ENCODE assay signal across 1 cellular context in the genomic region with DNA sequence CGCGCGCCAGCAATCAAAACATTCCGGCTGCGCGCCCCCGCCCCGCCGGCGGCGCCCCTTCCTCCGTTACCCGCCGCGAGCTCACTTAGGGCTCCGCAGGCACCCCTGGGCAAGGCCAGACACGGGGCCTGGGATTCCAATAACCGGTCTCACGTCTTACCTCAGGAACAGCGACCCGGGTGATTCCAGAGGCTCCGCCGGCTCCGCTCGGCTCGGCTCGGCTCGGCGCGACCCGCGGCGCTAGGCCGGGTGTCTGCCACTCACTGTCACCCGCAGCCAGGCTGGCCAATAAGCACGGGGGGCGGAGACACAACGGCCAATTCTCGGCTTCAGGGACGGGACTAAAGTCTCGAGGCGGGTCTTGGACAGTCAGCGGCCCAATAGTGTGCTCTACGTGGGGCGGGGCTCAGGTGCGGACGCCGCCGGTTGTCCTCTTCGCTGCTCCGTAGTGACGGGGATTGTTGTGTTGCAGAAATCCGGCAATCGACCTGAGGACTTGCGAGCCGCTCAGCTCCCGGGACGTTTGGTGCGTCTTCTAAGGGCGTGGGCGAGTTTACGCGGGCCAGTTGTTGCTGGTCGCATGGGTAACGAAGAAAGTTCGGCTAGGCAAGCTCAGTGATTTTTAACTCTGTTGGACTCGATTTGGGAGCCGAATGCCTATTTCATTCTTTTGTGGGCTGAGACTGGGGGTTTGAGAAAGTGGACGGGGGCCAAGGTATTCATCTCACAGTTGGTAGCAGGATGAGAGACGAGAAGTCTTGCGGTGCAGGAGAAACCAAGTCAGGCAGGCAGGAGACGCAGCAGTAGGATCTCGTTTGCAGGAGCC.
TF ChIP-seq lines count a peak whose summit lies in the region.

A gene with protein sequence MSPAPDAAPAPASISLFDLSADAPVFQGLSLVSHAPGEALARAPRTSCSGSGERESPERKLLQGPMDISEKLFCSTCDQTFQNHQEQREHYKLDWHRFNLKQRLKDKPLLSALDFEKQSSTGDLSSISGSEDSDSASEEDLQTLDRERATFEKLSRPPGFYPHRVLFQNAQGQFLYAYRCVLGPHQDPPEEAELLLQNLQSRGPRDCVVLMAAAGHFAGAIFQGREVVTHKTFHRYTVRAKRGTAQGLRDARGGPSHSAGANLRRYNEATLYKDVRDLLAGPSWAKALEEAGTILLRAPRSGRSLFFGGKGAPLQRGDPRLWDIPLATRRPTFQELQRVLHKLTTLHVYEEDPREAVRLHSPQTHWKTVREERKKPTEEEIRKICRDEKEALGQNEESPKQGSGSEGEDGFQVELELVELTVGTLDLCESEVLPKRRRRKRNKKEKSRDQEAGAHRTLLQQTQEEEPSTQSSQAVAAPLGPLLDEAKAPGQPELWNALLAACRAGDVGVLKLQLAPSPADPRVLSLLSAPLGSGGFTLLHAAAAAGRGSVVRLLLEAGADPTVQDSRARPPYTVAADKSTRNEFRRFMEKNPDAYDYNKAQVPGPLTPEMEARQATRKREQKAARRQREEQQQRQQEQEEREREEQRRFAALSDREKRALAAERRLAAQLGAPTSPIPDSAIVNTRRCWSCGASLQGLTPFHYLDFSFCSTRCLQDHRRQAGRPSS (plus strand): TSS at position 432 of the 826 bp plus-strand sequence. CDS start 452 bp downstream, outside the sequence.
TSS of gene ATG9A (minus strand) at position 262 of the 826 bp plus-strand sequence. CDS start 1,612 bp downstream, outside the sequence.

TF ChIP-seq in H1, 55 proteins besides CTCF, POLR2A, EP300 and RAD21 (continues in another document):
- TF ChIP-seq SIRT6 (IDR thresholded peaks at IDR 0.05; ENCODE audit: low read length): no peak
- no peak for TF ChIP-seq ZNF274 (IDR thresholded peaks at IDR 0.05; ENCODE audit: borderline replicate concordance, extremely low read depth, low read length)
- no peak for TF ChIP-seq SUZ12 (IDR thresholded peaks at IDR 0.05; ENCODE audit: low read length)
- TF ChIP-seq RBBP5 (IDR thresholded peaks at IDR 0.05; ENCODE audit: borderline replicate concordance, low read depth, low read length): peak; percentile 26; the same call in 1 of the 2 replicates
- TF ChIP-seq, protein P1, sequence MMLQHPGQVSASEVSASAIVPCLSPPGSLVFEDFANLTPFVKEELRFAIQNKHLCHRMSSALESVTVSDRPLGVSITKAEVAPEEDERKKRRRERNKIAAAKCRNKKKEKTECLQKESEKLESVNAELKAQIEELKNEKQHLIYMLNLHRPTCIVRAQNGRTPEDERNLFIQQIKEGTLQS (IDR thresholded peaks at IDR 0.05; ENCODE audit: insufficient read depth, low read depth, low read length): no peak
- no peak for TF ChIP-seq RXRA (IDR thresholded peaks at IDR 0.05; ENCODE audit: insufficient read depth, low read depth, low read length)
- TF ChIP-seq TAF7 (optimal IDR thresholded peaks at IDR 0.05; ENCODE audit: borderline replicate concordance, low read depth, low read length): peak; percentile 64
- TF ChIP-seq TEAD4 (IDR thresholded peaks at IDR 0.05; ENCODE audit: low read depth, low read length): no peak
- TF ChIP-seq GTF2F1 (IDR thresholded peaks at IDR 0.05; ENCODE audit: borderline replicate concordance, low read depth, low read length): no peak
- TF ChIP-seq SRF (IDR thresholded peaks at IDR 0.05; ENCODE audit: low read depth, low read length): no peak
- no peak for TF ChIP-seq YY1 (IDR thresholded peaks at IDR 0.05; ENCODE audit: low read depth, low read length)
- TF ChIP-seq ASH2L (IDR thresholded peaks at IDR 0.05; ENCODE audit: low read length): peak; percentile 48
- no peak for TF ChIP-seq CEBPB (IDR thresholded peaks at IDR 0.05; ENCODE audit: low read depth, low read length)
- peak; percentile 74 to 87; a peak in 3 of 4 replicates for TF ChIP-seq SIN3A (conservative IDR thresholded peaks at IDR 0.05 in 1 of 2, IDR thresholded peaks at IDR 0.05 in 1 of 2; ENCODE audit: low read depth in 1 of 2, low read length in 2 of 2)
- no peak for TF ChIP-seq POU5F1 (IDR thresholded peaks at IDR 0.05; ENCODE audit: low read depth, low read length)
- TF ChIP-seq TAF1 (IDR thresholded peaks at IDR 0.05; ENCODE audit: low read depth, low read length): peak; percentile 93
- TF ChIP-seq CHD7 (IDR thresholded peaks at IDR 0.05; ENCODE audit: insufficient replicate concordance, low read length): no peak
- TF ChIP-seq RFX5 (IDR thresholded peaks at IDR 0.05; ENCODE audit: borderline replicate concordance, low read depth, low read length): no peak
- no peak for TF ChIP-seq JUND (IDR thresholded peaks at IDR 0.05; ENCODE audit: low read length)
- TF ChIP-seq TBP (IDR thresholded peaks at IDR 0.05; ENCODE audit: low read depth, low read length): peak; percentile 90
- TF ChIP-seq MAFK (IDR thresholded peaks at IDR 0.05; ENCODE audit: low read depth, low read length): no peak
- no peak for TF ChIP-seq NRF1 (IDR thresholded peaks at IDR 0.05; ENCODE audit: low read depth, low read length)
- 0 out of 2 replicates have a peak, but pooled peaks have one; percentile 11 for TF ChIP-seq KDM5A (IDR thresholded peaks at IDR 0.05; ENCODE audit: low read length)
- TF ChIP-seq CREB1 (IDR thresholded peaks at IDR 0.05): peak; percentile 89
- TF ChIP-seq TCF12 (IDR thresholded peaks at IDR 0.05; ENCODE audit: low read depth, low read length): no peak
- no peak for TF ChIP-seq USF2 (IDR thresholded peaks at IDR 0.05; ENCODE audit: low read length)
- no peak for TF ChIP-seq CBX8 (IDR thresholded peaks at IDR 0.05; ENCODE audit: borderline replicate concordance, low read depth, low read length)
- peak; percentile 97 for TF ChIP-seq SP1 (IDR thresholded peaks at IDR 0.05; ENCODE audit: low read depth, low read length)
- TF ChIP-seq BRCA1 (IDR thresholded peaks at IDR 0.05; ENCODE audit: low read depth, low read length): no peak
- TF ChIP-seq, protein P2, sequence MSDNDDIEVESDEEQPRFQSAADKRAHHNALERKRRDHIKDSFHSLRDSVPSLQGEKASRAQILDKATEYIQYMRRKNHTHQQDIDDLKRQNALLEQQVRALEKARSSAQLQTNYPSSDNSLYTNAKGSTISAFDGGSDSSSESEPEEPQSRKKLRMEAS (IDR thresholded peaks at IDR 0.05): peak; percentile 48
- TF ChIP-seq BACH1 (IDR thresholded peaks at IDR 0.05; ENCODE audit: low read length): peak; percentile 10; the same call in 1 of the 2 replicates
- peak; percentile 82 for TF ChIP-seq POLR2AphosphoS5 (IDR thresholded peaks at IDR 0.05; ENCODE audit: low read depth, low read length)
- no peak for TF ChIP-seq FOSL1 (IDR thresholded peaks at IDR 0.05; ENCODE audit: insufficient read depth, low read depth, low read length)
- TF ChIP-seq KDM4A (IDR thresholded peaks at IDR 0.05; ENCODE audit: low read depth, low read length, severe bottlenecking): peak; percentile 86
- peak; percentile 60; the same call in 1 of the 2 replicates for TF ChIP-seq EGR1 (IDR thresholded peaks at IDR 0.05; ENCODE audit: borderline replicate concordance, low read depth, low read length)
- TF ChIP-seq RNF2 (IDR thresholded peaks at IDR 0.05; ENCODE audit: borderline replicate concordance, low read depth, low read length, missing control alignments, poor library complexity, severe bottlenecking): no peak
- no peak for TF ChIP-seq NANOG (IDR thresholded peaks at IDR 0.05; ENCODE audit: insufficient read depth, low read depth, low read length, poor library complexity, severe bottlenecking)
- no peak for TF ChIP-seq EZH2 (IDR thresholded peaks at IDR 0.05; ENCODE audit: low read depth, low read length, severe bottlenecking)
- peak; percentile 91 for TF ChIP-seq CHD2 (IDR thresholded peaks at IDR 0.05; ENCODE audit: low read length)
- TF ChIP-seq CTBP2 (IDR thresholded peaks at IDR 0.05; ENCODE audit: borderline replicate concordance, insufficient read depth, insufficient read length, low read length): peak; percentile 63
- TF ChIP-seq BCL11A (IDR thresholded peaks at IDR 0.05; ENCODE audit: low read depth in 2 of 2, low read length in 2 of 2): no peak
- TF ChIP-seq GABPA (IDR thresholded peaks at IDR 0.05; ENCODE audit: borderline replicate concordance, insufficient read depth, low read length): no peak
- no peak for TF ChIP-seq CHD1 (IDR thresholded peaks at IDR 0.05; ENCODE audit: low read depth, low read length)
- no peak for TF ChIP-seq KDM1A (IDR thresholded peaks at IDR 0.05; ENCODE audit: borderline replicate concordance, low read length)
- peak; percentile 97 for TF ChIP-seq SP4 (IDR thresholded peaks at IDR 0.05; ENCODE audit: low read length)
- TF ChIP-seq HDAC2 (IDR thresholded peaks at IDR 0.05; ENCODE audit: borderline replicate concordance in 1 of 2, low read depth in 2 of 2, low read length in 2 of 2): no peak
- peak; percentile 67; the same call in 1 of the 2 replicates for TF ChIP-seq SP2 (IDR thresholded peaks at IDR 0.05; ENCODE audit: low read length)
- no peak for TF ChIP-seq SIX5 (IDR thresholded peaks at IDR 0.05; ENCODE audit: low read depth, low read length)
- peak; percentile 78 for TF ChIP-seq SAP30 (IDR thresholded peaks at IDR 0.05; ENCODE audit: insufficient read depth, insufficient replicate concordance, low read length)
- no peak for TF ChIP-seq CBX5 (IDR thresholded peaks at IDR 0.05; ENCODE audit: low read depth, low read length)
- TF ChIP-seq JUN (IDR thresholded peaks at IDR 0.05; ENCODE audit: low read depth, low read length): no peak
- TF ChIP-seq HDAC6 (IDR thresholded peaks at IDR 0.05; ENCODE audit: low read depth, low read length): no peak
